In genomic region chr20:42979720-42980119, GRCh38 we compare ENCODE assay signal across 18 cellular contexts.
"Had no signal": no experiment of that assay in that cellular context is flagged by ENCODE, and none has a peak within 500 bp of the region (broad histone marks: within the 10 kb centered on the region; RNA-seq: fewer than 3 reads in every experiment).

No MANE protein-coding gene starts in this region.

- H3K4me3 ChIP-seq: esophagus squamous epithelium, left lung, psoas muscle, sigmoid colon, stomach, thyroid gland, vagina had no signal

- DNase-seq: effector CD8-positive, alpha-beta T cell; esophagus squamous epithelium; hypothalamus; left cardiac atrium; left lung; naive thymus-derived CD8-positive, alpha-beta T cell; nephron progenitor cell; nucleus accumbens; psoas muscle; right cardiac atrium; sigmoid colon; stimulated activated CD4-positive, alpha-beta T cell treated with anti-CD3 and anti-CD28 coated beads, Interleukin-2, amount 100 ng/mL, for 24 hours; stimulated activated CD4-positive, alpha-beta T cell treated with anti-CD3 and anti-CD28 coated beads, Interleukin-4, amount 100 ng/mL, for 24 hours; stimulated activated naive CD4-positive, alpha-beta T cell treated with Interleukin-2 at 50 U/mL for 16 hours; stomach; thyroid gland; trophoblast cell had no signal

- H3K9me3 ChIP-seq: esophagus squamous epithelium, left lung, psoas muscle, sigmoid colon, stomach, thyroid gland, vagina had no signal

- H3K27ac ChIP-seq: esophagus squamous epithelium, left lung, psoas muscle, sigmoid colon, stomach, thyroid gland, vagina had no signal

- H3K4me1 ChIP-seq: esophagus squamous epithelium, left lung, psoas muscle, sigmoid colon, stomach, thyroid gland, vagina had no signal

- H3K36me3 ChIP-seq: esophagus squamous epithelium, left lung, sigmoid colon, stomach, thyroid gland, vagina had no signal

- H3K27me3 ChIP-seq: sigmoid colon, stomach, thyroid gland, vagina had no signal
